Comparison of ENCODE assay signal across 19 cellular contexts in genomic region chr1:2136386-2136821, GRCh38. TPM values are rescaled to one million over a fixed set of nuclear protein-coding genes. Genes with fewer than 3 reads are reported as not detected.
DNase-seq lines count a peak whose midpoint lies in the region; ATAC-seq and TF ChIP-seq lines count a peak whose summit lies in the region.
"Had no signal": no experiment of that assay in that cellular context is flagged by ENCODE, and none has a peak within 500 bp of the region (broad histone marks: within the 10 kb centered on the region; RNA-seq: fewer than 3 reads in every experiment).

No MANE protein-coding gene starts in this region.

- peak overlapping the region; percentile 24 for H2AFZ ChIP-seq in trophoblast cell (ENCODE audit: insufficient read depth, low read length, poor library complexity)

- no peak overlapping the region for H3K9ac ChIP-seq in trophoblast cell (ENCODE audit: low read length)

- CTCF ChIA-PET in activated CD4-positive, alpha-beta T cell treated with anti-CD3 and anti-CD28 coated beads for 36 hours (lab: Charles Lee) = no interaction called here

- no peaks in the 10 kb centered on the region for H3K9me3 ChIP-seq in RWPE2 (ENCODE audit: severe bottlenecking)
- H3K9me3 ChIP-seq in right cardiac atrium (ENCODE audit: control insufficient read depth, low read length) = no peaks in the 10 kb centered on the region
- no peaks in the 10 kb centered on the region for H3K9me3 ChIP-seq in trophoblast cell (ENCODE audit: insufficient read depth, low read depth, low read length)
- no peaks in the 10 kb centered on the region for H3K9me3 ChIP-seq in SJCRH30 (replicated peaks)
- no peaks in the 10 kb centered on the region for H3K9me3 ChIP-seq in prostate gland
- H3K9me3 ChIP-seq: stomach had no signal

- peak overlapping the region; percentile 83 for H2BK12ac ChIP-seq in trophoblast cell (ENCODE audit: low read length)

- H2BK5ac ChIP-seq in trophoblast cell (ENCODE audit: low read depth, low read length, poor library complexity) = peak overlapping the region; percentile 92

- no peak overlapping the region for H3K4me2 ChIP-seq in trophoblast cell (ENCODE audit: low read length)

- peak overlapping the region; percentile 37 for H3K4ac ChIP-seq in trophoblast cell (ENCODE audit: low read depth, low read length)

- peak overlapping the region; percentile 95 for H4K91ac ChIP-seq in trophoblast cell (ENCODE audit: low read depth, low read length)

- 79% methylated on average over 8 of the region's 8 CpGs for WGBS in right cardiac atrium
- no CpG with 5 or more reads among the region's 8 CpGs for WGBS in trophoblast cell (ENCODE audit: extremely low coverage, insufficient coverage, insufficient read length)
- 88% methylated on average over 8 of the region's 8 CpGs for WGBS in prostate gland

- H3K18ac ChIP-seq in trophoblast cell (ENCODE audit: low read length) = peak overlapping the region; percentile 71

- POLR2A ChIA-PET in activated CD4-positive, alpha-beta T cell treated with anti-CD3 and anti-CD28 coated beads for 36 hours (lab: Charles Lee) = no interaction called here

- H3K4me3 ChIP-seq in RWPE2 (ENCODE audit: severe bottlenecking) (no peak overlapping the region), right cardiac atrium (ENCODE audit: low read length) (no peak overlapping the region), trophoblast cell (ENCODE audit: low read depth, low read length) (no peak overlapping the region), SJCRH30 (no peak overlapping the region), prostate gland (no peak overlapping the region)
- H3K4me3 ChIP-seq: stomach had no signal

- peaks cover 21% of the 10 kb centered on the region for H3K4me1 Mint-ChIP-seq in CD14-positive monocyte
- peaks cover 22% of the 10 kb centered on the region for H3K4me1 Mint-ChIP-seq in activated CD4-positive, alpha-beta T cell treated with anti-CD3 and anti-CD28 coated beads for 36 hours

- H3K27ac ChIP-seq in RWPE2 (ENCODE audit: poor library complexity, severe bottlenecking) (peak overlapping the region; percentile 78), right cardiac atrium (ENCODE audit: low read length) (no peak overlapping the region), trophoblast cell (ENCODE audit: low read depth, low read length) (peak overlapping the region; percentile 98), SJCRH30 (no peak overlapping the region), prostate gland (peak overlapping the region in 1 of 2 donors; percentile 96)

- H2AK5ac ChIP-seq in trophoblast cell (ENCODE audit: low read length) = peak overlapping the region; percentile 85

- peak overlapping the region in 4 of 7 donors; percentile 23 to 68 (median 53) for H3K27ac Mint-ChIP-seq in CD14-positive monocyte
- no peak overlapping the region for H3K27ac Mint-ChIP-seq in activated CD4-positive, alpha-beta T cell treated with anti-CD3 and anti-CD28 coated beads for 36 hours
- H3K27ac Mint-ChIP-seq: activated naive CD8-positive, alpha-beta T cell treated with anti-CD3 and anti-CD28 coated beads for 36 hours; effector memory CD8-positive, alpha-beta T cell had no signal

- ATAC-seq in RWPE2 (ENCODE audit: low read depth) = no peak
- no peak for ATAC-seq in right cardiac atrium
- ATAC-seq in activated CD4-positive, alpha-beta T cell treated with anti-CD3 and anti-CD28 coated beads for 36 hours = no peak
- ATAC-seq: effector memory CD8-positive, alpha-beta T cell had no signal

- no peak overlapping the region for H3K23ac ChIP-seq in trophoblast cell (ENCODE audit: low read length)

- peak overlapping the region; percentile 92 for H2BK120ac ChIP-seq in trophoblast cell (ENCODE audit: insufficient read depth, low read length, poor library complexity)

- peak overlapping the region; percentile 39 for H4K8ac ChIP-seq in trophoblast cell (ENCODE audit: low read depth, low read length)

- H3K27me3 Mint-ChIP-seq in CD14-positive monocyte (ENCODE audit: low read depth in 3 of 3) = peaks cover 0 to 12% (median 7%) of the 10 kb centered on the region in 3 donors
- no peaks in the 10 kb centered on the region for H3K27me3 Mint-ChIP-seq in activated CD4-positive, alpha-beta T cell treated with anti-CD3 and anti-CD28 coated beads for 36 hours
- H3K27me3 Mint-ChIP-seq: activated naive CD8-positive, alpha-beta T cell treated with anti-CD3 and anti-CD28 coated beads for 36 hours; effector memory CD8-positive, alpha-beta T cell had no signal

- intact Hi-C loops in CD14-positive monocyte (cut with micrococcal nuclease) = loop anchor here in 1 of 2 donors (5.0 to 10.0 kb wide), 2 partner anchors 36 to 222 kb away; partner anchors contain the start of genes CALML6 and TMEM52
- intact Hi-C loops in right cardiac atrium (cut with DNase I) = no loop called here
- intact Hi-C loops in activated CD4-positive, alpha-beta T cell treated with anti-CD3 and anti-CD28 coated beads for 36 hours (cut with DNase I, micrococcal nuclease) = no loop called here
- intact Hi-C loops in prostate gland (cut with DNase I) = no loop called here

- TF ChIP-seq POLR2A in prostate gland (IDR thresholded peaks at IDR 0.05) = no peak

- no peaks in the 10 kb centered on the region for H3K36me3 ChIP-seq in RWPE2 (ENCODE audit: low read depth)
- H3K36me3 ChIP-seq in trophoblast cell (ENCODE audit: control insufficient read depth in 1 of 2, insufficient read depth in 2 of 2, low read length in 2 of 2) = peaks cover 19% of the 10 kb centered on the region in 2 experiments
- H3K36me3 ChIP-seq in SJCRH30 = no peaks in the 10 kb centered on the region
- no peaks in the 10 kb centered on the region for H3K36me3 ChIP-seq in prostate gland
- H3K36me3 ChIP-seq: stomach had no signal

- H3K9me3 Mint-ChIP-seq in CD14-positive monocyte = peaks cover 0 to 1% (median 0%) of the 10 kb centered on the region in 7 donors
- H3K9me3 Mint-ChIP-seq in activated CD4-positive, alpha-beta T cell treated with anti-CD3 and anti-CD28 coated beads for 36 hours (ENCODE audit: low read depth) = no peaks in the 10 kb centered on the region
- H3K9me3 Mint-ChIP-seq: activated naive CD8-positive, alpha-beta T cell treated with anti-CD3 and anti-CD28 coated beads for 36 hours; effector memory CD8-positive, alpha-beta T cell; T-helper 2 cell treated with Interferon-gamma antibody and Interleukin-4, amounts not matched to agents 5 μg/mL and 100 μg/mL, for 36 hours had no signal

- TF ChIP-seq CTCF in CD14-positive monocyte (IDR thresholded peaks at IDR 0.05) = no peak
- no peak for TF ChIP-seq CTCF in RWPE2 (IDR thresholded peaks at IDR 0.05; ENCODE audit: poor library complexity, severe bottlenecking)
- TF ChIP-seq CTCF in prostate gland (IDR thresholded peaks at IDR 0.05) = no peak

- H4K12ac ChIP-seq in trophoblast cell (ENCODE audit: low read depth, low read length) = peak overlapping the region; percentile 25

- H3K27me3 ChIP-seq in RWPE2 (ENCODE audit: insufficient read depth, poor library complexity, severe bottlenecking) = no peaks in the 10 kb centered on the region
- H3K27me3 ChIP-seq in right cardiac atrium (ENCODE audit: control insufficient read depth, insufficient read depth) = no peaks in the 10 kb centered on the region
- no peaks in the 10 kb centered on the region for H3K27me3 ChIP-seq in trophoblast cell (ENCODE audit: insufficient read depth, low read length)
- peaks cover 28% of the 10 kb centered on the region for H3K27me3 ChIP-seq in SJCRH30
- no peaks in the 10 kb centered on the region for H3K27me3 ChIP-seq in prostate gland (replicated peaks; ENCODE audit: insufficient read depth)
- H3K27me3 ChIP-seq: stomach had no signal

- H3K79me2 ChIP-seq in trophoblast cell (ENCODE audit: control insufficient read depth, insufficient read depth, low read length, poor library complexity) = peaks cover 17% of the 10 kb centered on the region

- H3K14ac ChIP-seq in trophoblast cell (ENCODE audit: low read length) = peak overlapping the region; percentile 74

- H3K4me3 Mint-ChIP-seq in CD14-positive monocyte = peak overlapping the region in 1 of 2 donors; percentile 18
- H3K4me3 Mint-ChIP-seq in activated CD4-positive, alpha-beta T cell treated with anti-CD3 and anti-CD28 coated beads for 36 hours = no peak overlapping the region
- H3K4me3 Mint-ChIP-seq: activated naive CD8-positive, alpha-beta T cell treated with anti-CD3 and anti-CD28 coated beads for 36 hours; effector memory CD8-positive, alpha-beta T cell; T-helper 2 cell treated with Interferon-gamma antibody and Interleukin-4, amounts not matched to agents 5 μg/mL and 100 μg/mL, for 36 hours had no signal

- DNase-seq in CD14-positive monocyte (ENCODE audit: low spot score) = no peak
- peak; percentile 58 for DNase-seq in RWPE2 (ENCODE audit: low spot score)
- peak in 2 of 3 donors; percentile 28 to 43 for DNase-seq in right cardiac atrium
- DNase-seq in trophoblast cell = no peak
- DNase-seq in GOT3 (lab: John Stamatoyannopoulos, UW) = no peak
- DNase-seq in SJCRH30 = no peak
- DNase-seq in activated CD4-positive, alpha-beta T cell treated with anti-CD3 and anti-CD28 coated beads for 36 hours = no peak
- DNase-seq in prostate gland (ENCODE audit: low spot score) = no peak
- DNase-seq: activated CD4-positive, alpha-beta T cell treated with anti-CD3 and anti-CD28 coated beads for 1 hour; activated naive CD8-positive, alpha-beta T cell treated with anti-CD3 and anti-CD28 coated beads for 36 hours; activated T-cell treated with anti-CD3 and anti-CD28 coated beads, Interleukin-2, amount 50 U/mL, for 1 hour; effector memory CD8-positive, alpha-beta T cell; GDM1; kidney glomerular epithelial cell; NCI-H146; NCI-H446; SIG-M5; stomach had no signal

- H3K4me1 ChIP-seq in RWPE2 (ENCODE audit: insufficient read depth, poor library complexity, severe bottlenecking) = peaks cover 22% of the 10 kb centered on the region
- H3K4me1 ChIP-seq in right cardiac atrium (ENCODE audit: control insufficient read depth, insufficient read depth, low read length) = peaks cover 3% of the 10 kb centered on the region
- H3K4me1 ChIP-seq in trophoblast cell (ENCODE audit: control insufficient read depth in 1 of 2, insufficient read depth in 2 of 2, low read length in 2 of 2) = peaks cover 35 to 41% of the 10 kb centered on the region in 2 experiments
- peaks cover 6% of the 10 kb centered on the region; the same call in 1 of the 2 replicates for H3K4me1 ChIP-seq in SJCRH30
- H3K4me1 ChIP-seq in prostate gland (replicated peaks) = peaks cover 19% of the 10 kb centered on the region

- H3K79me1 ChIP-seq in trophoblast cell (ENCODE audit: low read length) = peaks cover 33% of the 10 kb centered on the region

- peaks cover 0 to 2% of the 10 kb centered on the region in 2 donors for H3K36me3 Mint-ChIP-seq in CD14-positive monocyte
- H3K36me3 Mint-ChIP-seq in activated CD4-positive, alpha-beta T cell treated with anti-CD3 and anti-CD28 coated beads for 36 hours (ENCODE audit: low read depth) = no peaks in the 10 kb centered on the region
- H3K36me3 Mint-ChIP-seq: activated naive CD8-positive, alpha-beta T cell treated with anti-CD3 and anti-CD28 coated beads for 36 hours had no signal

RNA-seq across cellular contexts. Expression of gene FAAP20, which starts 58.2 kb away (rescaled TPM):
- polyA plus RNA-seq in CD14-positive monocyte (10 to 100 TPM; 35.1 to 49.3 TPM), right cardiac atrium (56.3 TPM)
- total RNA-seq in right cardiac atrium (10 to 100 TPM; 35.5 to 49.3 (median 37.2) TPM), prostate gland (10 to 100 TPM; 55.9 to 70.4 TPM)
- polyA plus RNA-seq in trophoblast cell (2013) = 85.8 and 86.1 TPM in 2 replicates
- total RNA-seq in SJCRH30 (2014; rRNA removed; shearing (Covaris generic)) = 58.0 and 61.7 TPM in 2 replicates
- 10 to 100 TPM; 69.7 to 84.4 TPM for total RNA-seq in activated CD4-positive, alpha-beta T cell treated with anti-CD3 and anti-CD28 coated beads for 36 hours

Comparison
In these comparisons a context has a peak if more than half of its experiments do, and no peak if none do; other contexts are left out.
1. DNase-seq: peak in RWPE2 (single experiment) and right cardiac atrium (2 of 3); none in CD14-positive monocyte (single experiment), trophoblast cell (0 of 2), GOT3 (single experiment), SJCRH30 (0 of 2), activated CD4-positive, alpha-beta T cell treated with anti-CD3 and anti-CD28 coated beads for 36 hours (single experiment) and prostate gland (single experiment).
2. H3K27ac ChIP-seq: peak in RWPE2 (single experiment) and trophoblast cell (single experiment); none in right cardiac atrium (single experiment) and SJCRH30 (single experiment).